Comparison of ENCODE assay signal across 18 cellular contexts in the genomic region with DNA sequence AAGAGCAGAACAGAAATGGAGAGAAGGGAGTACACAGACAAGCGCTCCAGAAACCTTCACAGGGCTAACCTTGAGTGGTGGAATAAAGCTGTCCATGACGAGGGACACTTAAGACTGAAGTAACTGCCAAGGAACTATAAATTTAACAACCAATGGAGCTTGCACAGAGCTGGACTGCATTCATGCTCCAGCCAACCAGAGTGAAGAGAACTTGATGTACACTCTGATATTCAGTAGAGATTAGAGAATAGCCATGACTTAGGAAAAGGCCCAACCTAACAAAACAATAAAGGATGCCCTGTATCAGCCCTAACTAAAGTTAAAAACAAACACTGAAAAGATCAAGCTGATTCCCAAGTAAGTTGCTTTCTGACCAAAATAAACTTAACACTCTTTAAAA.
DNase-seq lines count a peak whose midpoint lies in the region; ATAC-seq, FAIRE-seq and TF ChIP-seq lines count a peak whose summit lies in the region.
"Had no signal": no experiment of that assay in that cellular context is flagged by ENCODE, and none has a peak within 500 bp of the region (broad histone marks: within the 10 kb centered on the region; RNA-seq: fewer than 3 reads in every experiment).

No MANE protein-coding gene starts in this region.

- no peaks in the 10 kb centered on the region for H3K27me3 Mint-ChIP-seq in astrocyte (ENCODE audit: low read depth, unreplicated experiment)
- peaks cover 4% of the 10 kb centered on the region for H3K27me3 Mint-ChIP-seq in nephron progenitor cell (ENCODE audit: low read depth, poor library complexity)
- H3K27me3 Mint-ChIP-seq: CD4-positive, alpha-beta memory T cell had no signal

- H3K36me3 Mint-ChIP-seq in astrocyte (ENCODE audit: low read depth, unreplicated experiment): no peaks in the 10 kb centered on the region
- H3K36me3 Mint-ChIP-seq in nephron progenitor cell (ENCODE audit: low read depth): no peaks in the 10 kb centered on the region
- H3K36me3 Mint-ChIP-seq: CD14-positive monocyte; CD4-positive, alpha-beta memory T cell had no signal

- H3K9me3 Mint-ChIP-seq in astrocyte (ENCODE audit: unreplicated experiment) (no peaks in the 10 kb centered on the region), nephron progenitor cell (peaks cover 5% of the 10 kb centered on the region)
- H3K9me3 Mint-ChIP-seq: CD4-positive, alpha-beta memory T cell; H9 had no signal

- no peak overlapping the region for H3K27ac ChIP-seq in astrocyte (ENCODE audit: low read depth, low read length)
- H3K27ac ChIP-seq: A549 had no signal

- H3K79me2 ChIP-seq in astrocyte (ENCODE audit: insufficient read depth, low read length): no peaks in the 10 kb centered on the region

- H3K27ac Mint-ChIP-seq in astrocyte (ENCODE audit: unreplicated experiment): no peak overlapping the region
- H3K27ac Mint-ChIP-seq in nephron progenitor cell: peak overlapping the region; percentile 29
- H3K27ac Mint-ChIP-seq: CD14-positive monocyte; CD4-positive, alpha-beta memory T cell had no signal

- H3K4me1 ChIP-seq in astrocyte (ENCODE audit: insufficient read depth, low read length): no peaks in the 10 kb centered on the region
- H3K4me1 ChIP-seq: A549 had no signal

- no peaks in the 10 kb centered on the region for H4K20me1 ChIP-seq in astrocyte (ENCODE audit: insufficient read depth, low read length)

- no peaks in the 10 kb centered on the region for H3K27me3 ChIP-seq in astrocyte (ENCODE audit: insufficient read depth, low read length)

- DNase-seq in LNCaP clone FGC (ENCODE audit: low read depth) (peak; percentile 90), astrocyte (ENCODE audit: low read depth) (no peak), nephron progenitor cell (no peak), UCSD-AML1 (lab: John Stamatoyannopoulos, UW; ENCODE audit: unreplicated experiment) (no peak), urothelium cell line (ENCODE audit: low spot score) (no peak)
- DNase-seq in activated T-cell treated with anti-CD3 and anti-CD28 coated beads, Interleukin-2, amount 50 U/mL, for 1 hour: no peak
- DNase-seq: AML-193; CD4-positive, alpha-beta memory T cell; DMS153; DMS79; GDM1; H9 had no signal

- no peak for TF ChIP-seq CTCF in LNCaP clone FGC (IDR thresholded peaks at IDR 0.05; ENCODE audit: control insufficient read depth, extremely low read depth, insufficient read depth)
- no peak for TF ChIP-seq CTCF in astrocyte (IDR thresholded peaks at IDR 0.05; ENCODE audit: insufficient read depth, low read depth, low read length)
- TF ChIP-seq CTCF in nephron progenitor cell (IDR thresholded peaks at IDR 0.05): no peak

- H3K4me3 Mint-ChIP-seq in astrocyte (ENCODE audit: unreplicated experiment) (no peak overlapping the region), nephron progenitor cell (no peak overlapping the region)
- H3K4me3 Mint-ChIP-seq: CD14-positive monocyte; CD4-positive, alpha-beta memory T cell; H9 had no signal

- no peak for ATAC-seq in GM19395 (IDR thresholded peaks at IDR 0.05; ENCODE audit: unreplicated experiment)
- ATAC-seq: A549 had no signal

- H3K4me3 ChIP-seq in LNCaP clone FGC (ENCODE audit: low read depth, low read length) (no peak overlapping the region), astrocyte (ENCODE audit: insufficient read depth, low read depth, low read length) (no peak overlapping the region)
- H3K4me3 ChIP-seq: A549 had no signal

- no peak overlapping the region for H2AFZ ChIP-seq in astrocyte (ENCODE audit: low read depth, low read length)

- no peaks in the 10 kb centered on the region for H3K4me1 Mint-ChIP-seq in astrocyte (ENCODE audit: low read depth, unreplicated experiment)
- peaks cover 16% of the 10 kb centered on the region for H3K4me1 Mint-ChIP-seq in nephron progenitor cell
- H3K4me1 Mint-ChIP-seq: CD14-positive monocyte; CD4-positive, alpha-beta memory T cell had no signal

- H3K9me3 ChIP-seq in astrocyte (ENCODE audit: insufficient read depth, low read depth, low read length): no peaks in the 10 kb centered on the region

- no peak overlapping the region for H3K4me2 ChIP-seq in astrocyte (ENCODE audit: low read length)
- H3K4me2 ChIP-seq: A549 had no signal

- no peak overlapping the region for H3K9ac ChIP-seq in astrocyte (ENCODE audit: low read length)

- FAIRE-seq in astrocyte (lab: Jason Lieb, UNC): peak; percentile 59
- no peak for FAIRE-seq in urothelium cell line (lab: Jason Lieb, UNC)
- FAIRE-seq: A549, GM12892, GM18507, H1 had no signal

- H3K36me3 ChIP-seq in astrocyte (ENCODE audit: insufficient read depth, low read length): no peaks in the 10 kb centered on the region
